ENCODE assay signal across 22 cellular contexts in genomic region chr10:81403451-81403850, GRCh38.
"Had no signal": no experiment of that assay in that cellular context is flagged by ENCODE, and none has a peak within 500 bp of the region (broad histone marks: within the 10 kb centered on the region; RNA-seq: fewer than 3 reads in every experiment).

No MANE protein-coding gene starts in this region.

- H3K9me3 ChIP-seq: SJSA1 had no signal

- H3K36me3 ChIP-seq: SJSA1 had no signal

- H3K27ac ChIP-seq: SJSA1 had no signal

- H3K4me3 ChIP-seq: SJSA1 had no signal

- DNase-seq: KBM-7, NCI-H1092, NCI-H1105 treated with DMSO at 0.1 percent for 48 hours, NCI-H1417 treated with DMSO at 0.1 percent for 48 hours, NCI-H146, NCI-H1694 treated with DMSO at 0.1 percent for 48 hours, NCI-H1930, NCI-H2081, NCI-H2107, NCI-H226, NCI-H446, NCI-H510A, NCI-H524 treated with DMSO at 0.1 percent for 48 hours, NCI-H69, NCI-H774, Right ventricle myocardium superior, RPMI8226, SIG-M5, SK-N-SH, SW 1271, T-helper 1 cell had no signal

- H3K27me3 ChIP-seq: SJSA1 had no signal

- H3K4me1 ChIP-seq: SJSA1 had no signal
